2 cellular contexts compared by ENCODE assay signal in the genomic region with DNA sequence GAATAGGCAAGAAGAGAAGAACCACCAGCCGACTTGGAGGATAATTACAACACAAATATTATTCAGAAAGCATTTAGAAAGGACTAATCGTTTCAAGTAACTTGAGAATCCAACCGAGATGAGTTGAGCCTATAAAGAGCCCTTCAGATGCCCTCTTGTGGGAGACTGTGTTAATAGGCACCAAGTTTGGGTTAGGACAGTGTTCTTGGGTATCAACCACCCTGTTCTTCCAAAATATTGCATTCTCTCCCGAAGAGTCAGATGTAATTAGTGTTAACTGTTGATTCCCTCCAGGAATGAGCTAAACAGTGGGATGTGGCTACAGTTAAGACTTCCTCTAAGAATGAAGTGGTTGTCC.
TF ChIP-seq lines count a peak whose summit lies in the region.

No MANE protein-coding gene starts in this region.

TF ChIP-seq in H1, 55 proteins besides CTCF, POLR2A, EP300 and RAD21:
- TF ChIP-seq SRF (IDR thresholded peaks at IDR 0.05; ENCODE audit: low read depth, low read length) (no peak), CHD1 (IDR thresholded peaks at IDR 0.05; ENCODE audit: low read depth, low read length) (no peak), USF2 (IDR thresholded peaks at IDR 0.05; ENCODE audit: low read length) (no peak), KDM4A (IDR thresholded peaks at IDR 0.05; ENCODE audit: low read depth, low read length, severe bottlenecking) (no peak), CHD2 (IDR thresholded peaks at IDR 0.05; ENCODE audit: low read length) (no peak), SUZ12 (IDR thresholded peaks at IDR 0.05; ENCODE audit: low read length) (no peak), NANOG (IDR thresholded peaks at IDR 0.05; ENCODE audit: insufficient read depth, low read depth, low read length, poor library complexity, severe bottlenecking) (no peak)
TF ChIP-seq in H1: peak in this region for 0.

TF ChIP-seq in neural cell, 6 proteins besides CTCF, POLR2A, EP300 and RAD21:
- TF ChIP-seq, protein P1, sequence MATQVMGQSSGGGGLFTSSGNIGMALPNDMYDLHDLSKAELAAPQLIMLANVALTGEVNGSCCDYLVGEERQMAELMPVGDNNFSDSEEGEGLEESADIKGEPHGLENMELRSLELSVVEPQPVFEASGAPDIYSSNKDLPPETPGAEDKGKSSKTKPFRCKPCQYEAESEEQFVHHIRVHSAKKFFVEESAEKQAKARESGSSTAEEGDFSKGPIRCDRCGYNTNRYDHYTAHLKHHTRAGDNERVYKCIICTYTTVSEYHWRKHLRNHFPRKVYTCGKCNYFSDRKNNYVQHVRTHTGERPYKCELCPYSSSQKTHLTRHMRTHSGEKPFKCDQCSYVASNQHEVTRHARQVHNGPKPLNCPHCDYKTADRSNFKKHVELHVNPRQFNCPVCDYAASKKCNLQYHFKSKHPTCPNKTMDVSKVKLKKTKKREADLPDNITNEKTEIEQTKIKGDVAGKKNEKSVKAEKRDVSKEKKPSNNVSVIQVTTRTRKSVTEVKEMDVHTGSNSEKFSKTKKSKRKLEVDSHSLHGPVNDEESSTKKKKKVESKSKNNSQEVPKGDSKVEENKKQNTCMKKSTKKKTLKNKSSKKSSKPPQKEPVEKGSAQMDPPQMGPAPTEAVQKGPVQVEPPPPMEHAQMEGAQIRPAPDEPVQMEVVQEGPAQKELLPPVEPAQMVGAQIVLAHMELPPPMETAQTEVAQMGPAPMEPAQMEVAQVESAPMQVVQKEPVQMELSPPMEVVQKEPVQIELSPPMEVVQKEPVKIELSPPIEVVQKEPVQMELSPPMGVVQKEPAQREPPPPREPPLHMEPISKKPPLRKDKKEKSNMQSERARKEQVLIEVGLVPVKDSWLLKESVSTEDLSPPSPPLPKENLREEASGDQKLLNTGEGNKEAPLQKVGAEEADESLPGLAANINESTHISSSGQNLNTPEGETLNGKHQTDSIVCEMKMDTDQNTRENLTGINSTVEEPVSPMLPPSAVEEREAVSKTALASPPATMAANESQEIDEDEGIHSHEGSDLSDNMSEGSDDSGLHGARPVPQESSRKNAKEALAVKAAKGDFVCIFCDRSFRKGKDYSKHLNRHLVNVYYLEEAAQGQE (IDR thresholded peaks at IDR 0.05; ENCODE audit: borderline replicate concordance) = no peak
- TF ChIP-seq MXI1 (conservative IDR thresholded peaks at IDR 0.05; ENCODE audit: poor library complexity, severe bottlenecking) = no peak
- no peak for TF ChIP-seq TAF1 (IDR thresholded peaks at IDR 0.05; ENCODE audit: low read depth)
- TF ChIP-seq POLR2AphosphoS5 (IDR thresholded peaks at IDR 0.05) = no peak
- no peak for TF ChIP-seq EZH2 (IDR thresholded peaks at IDR 0.05; ENCODE audit: borderline replicate concordance, insufficient read depth, low read length, poor library complexity, severe bottlenecking)
